23 cellular contexts compared by ENCODE assay signal in genomic region chr1:203907901-203908300, GRCh38.
"Had no signal": no experiment of that assay in that cellular context is flagged by ENCODE, and none has a peak within 500 bp of the region (broad histone marks: within the 10 kb centered on the region; RNA-seq: fewer than 3 reads in every experiment).

No MANE protein-coding gene starts in this region.

- DNase-seq: activated B cell treated with CpG ODN at 0.5 μM for 24 hours; activated CD4-positive, alpha-beta T cell treated with anti-CD3 and anti-CD28 coated beads for 48 hours; activated CD8-positive, alpha-beta T cell treated with anti-CD3 and anti-CD28 coated beads for 36 hours; activated effector memory CD4-positive, alpha-beta T cell treated with anti-CD3 and anti-CD28 coated beads, Interleukin-2, amount 50 U/mL, for 16 hours; activated T-cell treated with anti-CD3 and anti-CD28 coated beads, Interleukin-2, amount 50 U/mL, for 48 hours; amniotic stem cell; body of pancreas; central memory CD4-positive, alpha-beta T cell; cortex of kidney; effector CD4-positive, alpha-beta T cell; kidney; left ventricle myocardium inferior; right cardiac atrium; small intestine; stimulated activated CD4-positive, alpha-beta T cell treated with anti-CD3 and anti-CD28 coated beads, Interleukin-4, amount 100 ng/mL, for 24 hours; stimulated activated naive CD4-positive, alpha-beta T cell; tibial artery had no signal

- H3K9me3 ChIP-seq: body of pancreas, esophagus muscularis mucosa, left ventricle myocardium inferior, prostate gland, tibial artery, vagina had no signal

- H3K4me1 ChIP-seq: body of pancreas, left ventricle myocardium inferior, prostate gland, tibial artery, vagina had no signal

- H3K4me1 Mint-ChIP-seq: activated B cell treated with CpG ODN at 0.5 μM for 24 hours had no signal

- H3K27ac ChIP-seq: body of pancreas, esophagus muscularis mucosa, left ventricle myocardium inferior, prostate gland, tibial artery, vagina had no signal

- H3K36me3 ChIP-seq: esophagus muscularis mucosa, left ventricle myocardium inferior, prostate gland, tibial artery, vagina had no signal

- H3K4me3 ChIP-seq: body of pancreas, esophagus muscularis mucosa, hepatocyte, left ventricle myocardium inferior, prostate gland, tibial artery, vagina had no signal

- H3K36me3 Mint-ChIP-seq: activated naive CD4-positive, alpha-beta T cell treated with anti-CD3 and anti-CD28 coated beads, Interleukin-2, amount 50 U/mL, for 72 hours; natural killer cell treated with Interleukin-12 subunit alpha and Interleukin-12 subunit beta and Interleukin-15 and Interleukin-18, amount 100 ng/mL, for 72 hours had no signal

- H3K9me3 Mint-ChIP-seq: activated B cell treated with CpG ODN at 0.5 μM for 24 hours; activated CD8-positive, alpha-beta T cell treated with anti-CD3 and anti-CD28 coated beads for 36 hours; activated naive CD4-positive, alpha-beta T cell treated with anti-CD3 and anti-CD28 coated beads, Interleukin-2, amount 50 U/mL, for 72 hours; natural killer cell treated with Interleukin-12 subunit alpha and Interleukin-12 subunit beta and Interleukin-15 and Interleukin-18, amount 100 ng/mL, for 72 hours had no signal

- H3K4me3 Mint-ChIP-seq: activated B cell treated with CpG ODN at 0.5 μM for 24 hours; activated CD8-positive, alpha-beta T cell treated with anti-CD3 and anti-CD28 coated beads for 36 hours; natural killer cell treated with Interleukin-12 subunit alpha and Interleukin-12 subunit beta and Interleukin-15 and Interleukin-18, amount 100 ng/mL, for 72 hours had no signal

- H3K27ac Mint-ChIP-seq: activated B cell treated with CpG ODN at 0.5 μM for 24 hours; activated CD8-positive, alpha-beta T cell treated with anti-CD3 and anti-CD28 coated beads for 36 hours; activated naive CD4-positive, alpha-beta T cell treated with anti-CD3 and anti-CD28 coated beads, Interleukin-2, amount 50 U/mL, for 72 hours; natural killer cell treated with Interleukin-12 subunit alpha and Interleukin-12 subunit beta and Interleukin-15 and Interleukin-18, amount 100 ng/mL, for 72 hours had no signal

- H3K27me3 ChIP-seq: body of pancreas, hepatocyte, tibial artery, vagina had no signal

- ATAC-seq: activated CD8-positive, alpha-beta T cell treated with anti-CD3 and anti-CD28 coated beads for 36 hours; activated naive CD4-positive, alpha-beta T cell treated with anti-CD3 and anti-CD28 coated beads, Interleukin-2, amount 50 U/mL, for 72 hours; body of pancreas; natural killer cell treated with Interleukin-12 subunit alpha and Interleukin-12 subunit beta and Interleukin-15 and Interleukin-18, amount 100 ng/mL, for 72 hours; right cardiac atrium had no signal
